Comparison of ENCODE assay signal across 13 cellular contexts in the genomic region with DNA sequence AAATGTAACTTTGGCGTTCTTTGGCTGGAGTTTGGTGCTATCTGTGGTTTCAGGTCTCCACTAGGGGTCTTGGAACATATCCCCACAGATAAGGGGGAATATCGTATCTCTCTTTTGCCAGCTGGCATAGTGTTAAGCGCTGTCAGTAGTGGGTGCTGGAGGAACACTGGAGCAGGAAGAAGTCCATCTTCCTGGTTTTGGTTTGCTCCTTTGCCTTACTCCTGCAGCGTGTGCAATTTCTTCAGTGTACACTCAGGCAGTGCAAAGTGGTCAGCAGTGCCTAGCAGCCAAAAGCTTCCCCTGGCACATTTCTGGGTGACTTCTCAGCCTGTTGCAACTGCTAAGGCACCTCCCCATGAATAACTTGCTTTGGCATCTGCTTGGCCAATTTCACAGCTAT. TPM values are rescaled to one million over a fixed set of nuclear protein-coding genes. Genes with fewer than 3 reads are reported as not detected.
DNase-seq lines count a peak whose midpoint lies in the region; ATAC-seq, FAIRE-seq and TF ChIP-seq lines count a peak whose summit lies in the region.
"Had no signal": no experiment of that assay in that cellular context is flagged by ENCODE, and none has a peak within 500 bp of the region (broad histone marks: within the 10 kb centered on the region; RNA-seq: fewer than 3 reads in every experiment).

No MANE protein-coding gene starts in this region.

- H3K23me2 ChIP-seq in H9 (ENCODE audit: insufficient read length, low read depth, low read length, poor library complexity, severe bottlenecking): no peaks in the 10 kb centered on the region

- no peak overlapping the region for H2BK15ac ChIP-seq in H9 (ENCODE audit: low read depth, low read length)

- no peak overlapping the region for H4K5ac ChIP-seq in H9 (ENCODE audit: insufficient read length, low read depth, low read length)

- H3K27me3 ChIP-seq in H9 (ENCODE audit: insufficient read depth, low read length): no peaks in the 10 kb centered on the region; the same call in 1 of the 2 replicates
- no peaks in the 10 kb centered on the region for H3K27me3 ChIP-seq in pancreas
- no peaks in the 10 kb centered on the region for H3K27me3 ChIP-seq in CD8-positive, alpha-beta T cell (ENCODE audit: insufficient read depth, low read length)
- H3K27me3 ChIP-seq: Peyer's patch had no signal

- H3K36me3 ChIP-seq in pancreas: no peaks in the 10 kb centered on the region
- H3K36me3 ChIP-seq in CD8-positive, alpha-beta T cell (ENCODE audit: insufficient read depth, low read length): no peaks in the 10 kb centered on the region
- H3K36me3 ChIP-seq: Peyer's patch had no signal

- no peak overlapping the region; a peak in 1 of 7 replicates for H3K27ac Mint-ChIP-seq in H9
- no peak overlapping the region for H3K27ac Mint-ChIP-seq in CD8-positive, alpha-beta T cell
- H3K27ac Mint-ChIP-seq: activated CD4-positive, alpha-beta T cell treated with anti-CD3 and anti-CD28 coated beads, Interleukin-2, amount 10 ng/mL, durations not matched to agents 7 days and 5 days; activated naive CD8-positive, alpha-beta T cell treated with anti-CD3 and anti-CD28 coated beads for 36 hours had no signal

- no peaks in the 10 kb centered on the region for H3K9me3 ChIP-seq in H9 (ENCODE audit: control insufficient read depth, low read depth, low read length)
- H3K9me3 ChIP-seq in pancreas: no peaks in the 10 kb centered on the region
- no peaks in the 10 kb centered on the region for H3K9me3 ChIP-seq in CD8-positive, alpha-beta T cell (ENCODE audit: low read length)
- H3K9me3 ChIP-seq: Peyer's patch had no signal

- H3K56ac ChIP-seq in H9 (ENCODE audit: insufficient read length, low read depth, low read length): no peak overlapping the region

- H3K9me3 Mint-ChIP-seq in H9: no peaks in the 10 kb centered on the region; a peak in 1 of 5 replicates
- H3K9me3 Mint-ChIP-seq in CD8-positive, alpha-beta T cell: no peaks in the 10 kb centered on the region
- H3K9me3 Mint-ChIP-seq: activated CD4-positive, alpha-beta T cell treated with anti-CD3 and anti-CD28 coated beads, Interleukin-2, amount 10 ng/mL, durations not matched to agents 7 days and 5 days; activated naive CD8-positive, alpha-beta T cell treated with anti-CD3 and anti-CD28 coated beads for 36 hours had no signal

- no peak overlapping the region for H3K18ac ChIP-seq in H9 (ENCODE audit: insufficient read length, low read depth, low read length)

- intact Hi-C loops in pancreas (cut with DNase I): no loop called here
- intact Hi-C loops in CD8-positive, alpha-beta T cell (cut with DNase I, micrococcal nuclease): no loop called here

- POLR2A ChIA-PET in CD8-positive, alpha-beta T cell (lab: Charles Lee): interaction anchor here (0.7 kb wide), 1 partner anchor 81 kb away, joined by 3 read pairs; no protein-coding TSS in a partner anchor

- H3K4me1 Mint-ChIP-seq in H9: no peaks in the 10 kb centered on the region; a peak in 1 of 4 replicates
- H3K4me1 Mint-ChIP-seq in CD8-positive, alpha-beta T cell (ENCODE audit: low read depth): no peaks in the 10 kb centered on the region
- H3K4me1 Mint-ChIP-seq: activated CD4-positive, alpha-beta T cell treated with anti-CD3 and anti-CD28 coated beads, Interleukin-2, amount 10 ng/mL, durations not matched to agents 7 days and 5 days; activated naive CD8-positive, alpha-beta T cell treated with anti-CD3 and anti-CD28 coated beads for 36 hours had no signal

- H4K8ac ChIP-seq in H9 (replicated peaks; ENCODE audit: insufficient read length, low read depth, low read length): no peak overlapping the region

- no peak overlapping the region for H2AFZ ChIP-seq in H9 (ENCODE audit: low read length)

- no peak overlapping the region for H3K23ac ChIP-seq in H9 (ENCODE audit: insufficient read length, low read depth, low read length)

- no peak overlapping the region for H3K14ac ChIP-seq in H9 (ENCODE audit: insufficient read depth, low read length)

- no peaks in the 10 kb centered on the region for H3K36me3 Mint-ChIP-seq in H9 (ENCODE audit: insufficient read depth in 1 of 3, low read depth in 3 of 3)
- no peaks in the 10 kb centered on the region for H3K36me3 Mint-ChIP-seq in CD8-positive, alpha-beta T cell
- H3K36me3 Mint-ChIP-seq: activated naive CD8-positive, alpha-beta T cell treated with anti-CD3 and anti-CD28 coated beads for 36 hours had no signal

- H3K4ac ChIP-seq in H9 (ENCODE audit: low read depth, low read length): no peak overlapping the region

- no peak overlapping the region for H4K91ac ChIP-seq in H9 (ENCODE audit: insufficient read length, low read depth, low read length)

- FAIRE-seq in pancreas (lab: Jason Lieb, UNC): no peak
- FAIRE-seq: G401.6 had no signal

- H3T11ph ChIP-seq in H9 (ENCODE audit: low read length): no peak overlapping the region

- H2AK5ac ChIP-seq in H9 (ENCODE audit: insufficient read length, low read length): no peak overlapping the region

- no peak overlapping the region for H3K4me3 Mint-ChIP-seq in H9
- no peak overlapping the region for H3K4me3 Mint-ChIP-seq in CD8-positive, alpha-beta T cell
- H3K4me3 Mint-ChIP-seq: activated CD4-positive, alpha-beta T cell treated with anti-CD3 and anti-CD28 coated beads, Interleukin-2, amount 10 ng/mL, durations not matched to agents 7 days and 5 days; activated naive CD8-positive, alpha-beta T cell treated with anti-CD3 and anti-CD28 coated beads for 36 hours had no signal

- H2BK12ac ChIP-seq in H9 (ENCODE audit: insufficient read length, low read depth, low read length): no peak overlapping the region

- ATAC-seq in pancreas (peak in 3 of 4 donors; percentile 53 to 60 (median 56)), GM19455 (IDR thresholded peaks at IDR 0.05; ENCODE audit: unreplicated experiment) (no peak)
- no peak for ATAC-seq in CD8-positive, alpha-beta T cell

- H2BK5ac ChIP-seq in H9 (ENCODE audit: insufficient read length, low read length): no peak overlapping the region

- no CpG with 5 or more reads among the region's 4 CpGs for WGBS in H9 (ENCODE audit: extremely low coverage, insufficient read length, low lambda C conversion rate)
- WGBS in pancreas, 2 donors: 20 to 26% methylated on average over 4 of the region's 4 CpGs

- CTCF ChIA-PET in CD8-positive, alpha-beta T cell (lab: Charles Lee): interaction anchor here (1.0 to 1.4 kb wide), 2 partner anchors 10 to 18 kb away, joined by 3 to 4 read pairs; no protein-coding TSS in a partner anchor

- H3K27ac ChIP-seq in H9 (ENCODE audit: insufficient read length, low read depth, low read length) (no peak overlapping the region), pancreas (no peak overlapping the region)
- no peak overlapping the region for H3K27ac ChIP-seq in CD8-positive, alpha-beta T cell (ENCODE audit: low read depth, low read length)
- H3K27ac ChIP-seq: HL-60, Peyer's patch had no signal

- no peaks in the 10 kb centered on the region for H3K79me2 ChIP-seq in H9 (ENCODE audit: insufficient read depth, low read length)

- DNase-seq in H9 (no peak), OCI-M1 (lab: John Stamatoyannopoulos, UW) (peak; percentile 33), epithelial cell of proximal tubule (ENCODE audit: low read depth) (no peak), pancreas (no peak), cerebellar nuclear complex (lab: John Stamatoyannopoulos, UW) (no peak)
- no peak for DNase-seq in CD8-positive, alpha-beta T cell
- DNase-seq: activated CD4-positive, alpha-beta T cell treated with anti-CD3 and anti-CD28 coated beads, Interleukin-2, amount 10 ng/mL, durations not matched to agents 7 days and 5 days; activated naive CD8-positive, alpha-beta T cell treated with anti-CD3 and anti-CD28 coated beads for 36 hours; NCI-H1436 treated with DMSO at 0.1 percent for 48 hours; Peyer's patch had no signal

- H3K4me3 ChIP-seq in epithelial cell of proximal tubule (ENCODE audit: low read depth, low read length) (no peak overlapping the region), pancreas (no peak overlapping the region)
- no peak overlapping the region for H3K4me3 ChIP-seq in CD8-positive, alpha-beta T cell (ENCODE audit: low read depth, low read length)
- H3K4me3 ChIP-seq: Peyer's patch had no signal

- H3K4me1 ChIP-seq in H9 (ENCODE audit: insufficient read depth, low read length): no peaks in the 10 kb centered on the region
- H3K4me1 ChIP-seq in pancreas: no peaks in the 10 kb centered on the region
- H3K4me1 ChIP-seq in CD8-positive, alpha-beta T cell (ENCODE audit: insufficient read depth, low read length): no peaks in the 10 kb centered on the region

- H2BK20ac ChIP-seq in H9 (ENCODE audit: low read depth, low read length, poor library complexity, severe bottlenecking): no peak overlapping the region

- H2BK120ac ChIP-seq in H9 (ENCODE audit: low read depth, low read length, poor library complexity, severe bottlenecking): no peak overlapping the region

- no peaks in the 10 kb centered on the region for H3K79me1 ChIP-seq in H9 (ENCODE audit: insufficient read depth, low read depth, low read length, poor library complexity, severe bottlenecking)

- TF ChIP-seq CTCF in H9 (conservative IDR thresholded peaks at IDR 0.05) (peak; percentile 32; the same call in 2 of the 3 replicates), epithelial cell of proximal tubule (conservative IDR thresholded peaks at IDR 0.05; ENCODE audit: low read depth, low read length) (peak; percentile 17), pancreas (IDR thresholded peaks at IDR 0.05) (no peak)
- TF ChIP-seq CTCF in CD8-positive, alpha-beta T cell (IDR thresholded peaks at IDR 0.05): no peak

- no peak overlapping the region for H3K9ac ChIP-seq in H9 (ENCODE audit: extremely low read depth, insufficient read length, low read length)

- no peaks in the 10 kb centered on the region for H4K20me1 ChIP-seq in H9 (ENCODE audit: control insufficient read depth, insufficient read depth, insufficient read length)

- H3K27me3 Mint-ChIP-seq in H9 (ENCODE audit: low read depth): peaks cover 75% of the 10 kb centered on the region
- peaks cover 47% of the 10 kb centered on the region for H3K27me3 Mint-ChIP-seq in CD8-positive, alpha-beta T cell (ENCODE audit: low read depth)

- H3K4me2 ChIP-seq in H9 (ENCODE audit: insufficient read depth, insufficient read length, low read length): no peak overlapping the region

RNA-seq across cellular contexts. Expression of a gene that starts 11.7 kb away (rescaled TPM):
- total RNA-seq in H9 (2021): 0.35 TPM in 1 of 2 replicates, not detected in the other
- 6.4 and 7.6 TPM in 2 replicates for total RNA-seq in epithelial cell of proximal tubule
- 10 to 100 TPM in 1 of 6 donors, 1 to 10 TPM in 5; 3.9 to 12.1 (median 5.7) TPM for total RNA-seq in pancreas
- 10 to 100 TPM; 12.9 to 13.0 TPM for polyA plus RNA-seq in pancreas
- total RNA-seq in CD8-positive, alpha-beta T cell: 10 to 100 TPM; 17.6 to 19.3 TPM

RNA-seq across cellular contexts. Expression of a gene that starts 16.5 kb away (rescaled TPM):
- total RNA-seq in H9 (2021) (43.0 and 46.4 TPM in 2 replicates), epithelial cell of proximal tubule (4.5 and 30.2 TPM in 2 replicates), pancreas (10 to 100 TPM in 3 of 6 donors, 1 to 10 TPM in 3; 3.3 to 27.5 (median 10.5) TPM)
- polyA plus RNA-seq in pancreas: 10 to 100 TPM; 77.0 to 97.9 TPM
- not detected for total RNA-seq in CD8-positive, alpha-beta T cell
- total RNA-seq: activated CD4-positive, alpha-beta T cell treated with anti-CD3 and anti-CD28 coated beads, Interleukin-2, amount 10 ng/mL, durations not matched to agents 7 days and 5 days had no signal

RNA-seq across cellular contexts. Expression of a gene that starts 16.6 kb away (rescaled TPM):
- 0.09 and 0.53 TPM in 2 replicates for total RNA-seq in H9 (2021)
- total RNA-seq in epithelial cell of proximal tubule: 1.6 and 8.0 TPM in 2 replicates
- 10 to 100 TPM in 1 of 6 donors, 1 to 10 TPM in 5; 3.2 to 10.6 (median 5.1) TPM for total RNA-seq in pancreas
- polyA plus RNA-seq in pancreas: 10 to 100 TPM; 33.8 to 59.3 TPM
- 1 to 10 TPM; 5.2 to 7.9 TPM for total RNA-seq in CD8-positive, alpha-beta T cell

RNA-seq across cellular contexts. Expression of a gene that starts 40.2 kb away (rescaled TPM):
- 8.9 and 9.2 TPM in 2 replicates for total RNA-seq in H9 (2021)
- 0.06 and 4.0 TPM in 2 replicates for total RNA-seq in epithelial cell of proximal tubule
- total RNA-seq in pancreas: 1 to 10 TPM; 1.9 to 3.2 (median 2.3) TPM
- polyA plus RNA-seq in pancreas: 10 to 100 TPM; 13.0 to 15.5 TPM
- 10 to 100 TPM; 15.4 to 16.7 TPM for total RNA-seq in CD8-positive, alpha-beta T cell

RNA-seq across cellular contexts. Expression of a gene that starts 41.6 kb away (rescaled TPM):
- total RNA-seq in H9 (2021) (13.0 and 13.4 TPM in 2 replicates), epithelial cell of proximal tubule (1.3 and 2.7 TPM in 2 replicates), pancreas (1 to 10 TPM; 1.5 to 3.0 (median 2.2) TPM)
- polyA plus RNA-seq in pancreas: 1 to 10 TPM in 1 of 2 donors, under 1 TPM in 1; 0.73 to 3.1 TPM
- 10 to 100 TPM; 18.9 to 21.5 TPM for total RNA-seq in CD8-positive, alpha-beta T cell

Comparison
In these comparisons a context has a peak if more than half of its experiments do, and no peak if none do; other contexts are left out.
1. CTCF ChIP-seq: peak in H9 (single experiment) and epithelial cell of proximal tubule (single experiment); none in pancreas (0 of 4) and CD8-positive, alpha-beta T cell (single experiment).
2. ATAC-seq: peak in pancreas (3 of 4); none in GM19455 (single experiment) and CD8-positive, alpha-beta T cell (single experiment).